8 cellular contexts compared by ENCODE assay signal in genomic region chr11:134224710-134225662, GRCh38. TPM values are rescaled to one million over a fixed set of nuclear protein-coding genes. Genes with fewer than 3 reads are reported as not detected.
DNase-seq lines count a peak whose midpoint lies in the region; TF ChIP-seq lines count a peak whose summit lies in the region.

No MANE protein-coding gene starts in this region.

- peak overlapping the region; percentile 93 for H3K4me3 ChIP-seq in GM23248
- H3K4me3 ChIP-seq in Loucy (ENCODE audit: low read length, poor library complexity, severe bottlenecking): peak overlapping the region; percentile 82
- peak overlapping the region; percentile 84 for H3K4me3 ChIP-seq in astrocyte of the spinal cord (ENCODE audit: low read depth, low read length)
- peak overlapping the region; percentile 85 for H3K4me3 ChIP-seq in iPS-18a (ENCODE audit: low read length)
- H3K4me3 ChIP-seq in skeletal muscle satellite cell (ENCODE audit: low read length): peak overlapping the region; percentile 94

- no peaks in the 10 kb centered on the region for H3K9me2 ChIP-seq in GM23248 (ENCODE audit: insufficient read depth)
- no peaks in the 10 kb centered on the region for H3K9me2 ChIP-seq in Loucy (replicated peaks; ENCODE audit: low read depth, low read length)

- H2AFZ ChIP-seq in GM23248: peak overlapping the region; percentile 99
- H2AFZ ChIP-seq in Loucy (ENCODE audit: low read length): peak overlapping the region; percentile 28; the same call in 1 of the 2 replicates

- in situ Hi-C loops in GM23248 (cut with MboI) (no loop called here), astrocyte of the spinal cord (cut with HindIII; ENCODE audit: low sequenced_read_pairs) (no loop called here)

- TF ChIP-seq CTCF in Loucy (conservative IDR thresholded peaks at IDR 0.05; ENCODE audit: low read length) (no peak), astrocyte of the spinal cord (IDR thresholded peaks at IDR 0.05; ENCODE audit: low read depth, low read length) (no peak)

- H3K4me2 ChIP-seq in GM23248 (ENCODE audit: unreplicated experiment) (peak overlapping the region; percentile 79), Loucy (ENCODE audit: low read depth, low read length, poor library complexity, severe bottlenecking) (peak overlapping the region; percentile 88), skeletal muscle satellite cell (ENCODE audit: low read length) (peak overlapping the region; percentile 99)

- H4K20me1 ChIP-seq in GM23248 (ENCODE audit: insufficient read depth) (peaks cover 12% of the 10 kb centered on the region; the same call in 1 of the 2 replicates), Loucy (ENCODE audit: insufficient read depth, low read length, poor library complexity, severe bottlenecking) (peaks cover 34% of the 10 kb centered on the region)

- H3K36me3 ChIP-seq in GM23248 (ENCODE audit: low read depth) (peaks cover 3% of the 10 kb centered on the region; the same call in 1 of the 2 replicates), Loucy (ENCODE audit: insufficient read depth, low read length) (no peaks in the 10 kb centered on the region), iPS-18a (ENCODE audit: control insufficient read depth, low read depth, low read length) (peaks cover 8% of the 10 kb centered on the region), skeletal muscle satellite cell (ENCODE audit: insufficient read depth, low read length) (no peaks in the 10 kb centered on the region)

- DNase-seq in ELR (ENCODE audit: low read depth): peak; percentile 50
- DNase-seq in GM23248: peak; percentile 65
- DNase-seq in T1000 (lab: John Stamatoyannopoulos, UW): peak; percentile 62
- DNase-seq in astrocyte of the spinal cord (ENCODE audit: low read depth, low spot score): peak; percentile 15
- DNase-seq in SW 1271 (lab: John Stamatoyannopoulos, UW): no peak

- H3F3A ChIP-seq in GM23248 (ENCODE audit: insufficient read depth): peaks cover 19% of the 10 kb centered on the region
- no peaks in the 10 kb centered on the region for H3F3A ChIP-seq in Loucy (ENCODE audit: low read depth)

- H3K4me1 ChIP-seq in GM23248 (ENCODE audit: insufficient read depth) (peaks cover 40% of the 10 kb centered on the region), Loucy (ENCODE audit: insufficient read depth, low read length, poor library complexity, severe bottlenecking) (peaks cover 71% of the 10 kb centered on the region), iPS-18a (ENCODE audit: control insufficient read depth, low read depth, low read length) (peaks cover 11% of the 10 kb centered on the region), skeletal muscle satellite cell (ENCODE audit: control insufficient read depth, insufficient read depth, low read length) (peaks cover 18% of the 10 kb centered on the region)

- peak overlapping the region; percentile 87 for H3K27ac ChIP-seq in GM23248
- no peak overlapping the region for H3K27ac ChIP-seq in iPS-18a (ENCODE audit: low read length)

- H3K79me2 ChIP-seq in GM23248 (ENCODE audit: insufficient read depth) (peaks cover 89% of the 10 kb centered on the region), Loucy (ENCODE audit: insufficient read depth, low read length) (peaks cover 82% of the 10 kb centered on the region)

- H3K9me3 ChIP-seq in GM23248 (ENCODE audit: low read depth) (no peaks in the 10 kb centered on the region), Loucy (ENCODE audit: insufficient read depth, low read depth, low read length) (no peaks in the 10 kb centered on the region), iPS-18a (ENCODE audit: control insufficient read depth, low read depth, low read length) (no peaks in the 10 kb centered on the region), skeletal muscle satellite cell (replicated peaks; ENCODE audit: low read length) (no peaks in the 10 kb centered on the region)

- H3K9ac ChIP-seq in GM23248 (peak overlapping the region; percentile 87), Loucy (ENCODE audit: low read depth, low read length, poor library complexity, severe bottlenecking) (peak overlapping the region; percentile 82), iPS-18a (ENCODE audit: low read length) (peak overlapping the region; percentile 14), skeletal muscle satellite cell (ENCODE audit: low read depth, low read length) (peak overlapping the region; percentile 87)

- no peaks in the 10 kb centered on the region for H3K27me3 ChIP-seq in GM23248 (replicated peaks; ENCODE audit: insufficient read depth)
- H3K27me3 ChIP-seq in Loucy (ENCODE audit: insufficient read depth, low read length, poor library complexity, severe bottlenecking): no peaks in the 10 kb centered on the region
- peaks cover 14% of the 10 kb centered on the region for H3K27me3 ChIP-seq in iPS-18a (ENCODE audit: control insufficient read depth, insufficient read depth, low read length)
- H3K27me3 ChIP-seq in skeletal muscle satellite cell (ENCODE audit: control insufficient read depth, insufficient read depth, low read length): no peaks in the 10 kb centered on the region

- 1 to 2% methylated on average over 50 to 74 of the region's 93 CpGs for whole genome bisulfite sequencing in GM23248 (ENCODE audit: low coverage in 1 of 2, low lambda C conversion rate in 2 of 2, missing lambda C conversion rate in 2 of 2), 2 experiments

RNA-seq across cellular contexts. Expression of gene VPS26B, which starts 0.5 kb away (rescaled TPM):
- total RNA-seq in GM23248 (2014; rRNA removed; shearing (Covaris generic)): 36.9 and 40.3 TPM in 2 replicates
- 27.4 and 28.7 TPM in 2 replicates for polyA plus RNA-seq in GM23248 (2016; fragmentation: Nextera tagmentation; extraction: Ambion mirVana)
- total RNA-seq in skeletal muscle satellite cell (2012; rRNA removed): 32.3 and 38.0 TPM in 2 replicates

RNA-seq across cellular contexts. Expression of gene NCAPD3, which starts 1.2 kb away (rescaled TPM):
- 9.0 and 13.3 TPM in 2 replicates for total RNA-seq in GM23248 (2014; rRNA removed; shearing (Covaris generic))
- 13.6 and 16.3 TPM in 2 replicates for polyA plus RNA-seq in GM23248 (2016; fragmentation: Nextera tagmentation; extraction: Ambion mirVana)
- 17.2 and 22.9 TPM in 2 replicates for total RNA-seq in skeletal muscle satellite cell (2012; rRNA removed)

RNA-seq across cellular contexts. Expression of gene THYN1, which starts 28.2 kb away (rescaled TPM):
- total RNA-seq in GM23248 (2014; rRNA removed; shearing (Covaris generic)): 24.3 and 25.6 TPM in 2 replicates
- polyA plus RNA-seq in GM23248 (2016; fragmentation: Nextera tagmentation; extraction: Ambion mirVana): 44.2 and 49.8 TPM in 2 replicates
- 41.5 and 50.2 TPM in 2 replicates for total RNA-seq in skeletal muscle satellite cell (2012; rRNA removed)

RNA-seq across cellular contexts. Expression of gene ACAD8, which starts 28.4 kb away (rescaled TPM):
- 18.9 and 26.7 TPM in 2 replicates for total RNA-seq in GM23248 (2014; rRNA removed; shearing (Covaris generic))
- polyA plus RNA-seq in GM23248 (2016; fragmentation: Nextera tagmentation; extraction: Ambion mirVana): 18.5 and 19.4 TPM in 2 replicates
- total RNA-seq in skeletal muscle satellite cell (2012; rRNA removed): 12.7 and 16.2 TPM in 2 replicates

RNA-seq across cellular contexts. Expression of gene GLB1L3, which starts 51.2 kb away (rescaled TPM):
- total RNA-seq in GM23248 (2014; rRNA removed; shearing (Covaris generic)): not detected in 2 replicates
- polyA plus RNA-seq in GM23248 (2016; fragmentation: Nextera tagmentation; extraction: Ambion mirVana): not detected in 2 replicates
- total RNA-seq in skeletal muscle satellite cell (2012; rRNA removed): not detected in 2 replicates

Comparison
In these comparisons a context has a peak if more than half of its experiments do, and no peak if none do; other contexts are left out.
1. DNase-seq: peak in ELR (single experiment), GM23248 (single experiment), T1000 (single experiment) and astrocyte of the spinal cord (single experiment); none in SW 1271 (0 of 2).
2. H3K9ac ChIP-seq: peak in every context shown above with its lines; median percentile 87 in GM23248; 87 in skeletal muscle satellite cell; 82 in Loucy; 14 in iPS-18a.
3. Peak in every context shown above with its lines, with median percentiles within 50 percentile points of each other: H3K4me2 ChIP-seq and H3K4me3 ChIP-seq.